Comparison of ENCODE assay signal across 24 cellular contexts in genomic region chr7:130022115-130022514, GRCh38.
"Had no signal": no experiment of that assay in that cellular context is flagged by ENCODE, and none has a peak within 500 bp of the region (broad histone marks: within the 10 kb centered on the region; RNA-seq: fewer than 3 reads in every experiment).

No MANE protein-coding gene starts in this region.

- H3K27me3 Mint-ChIP-seq: activated naive CD8-positive, alpha-beta T cell treated with anti-CD3 and anti-CD28 coated beads for 36 hours; activated T-helper 17 cell treated with anti-CD3 and anti-CD28 coated beads, Interleukin-2, amount 50 U/mL, for 72 hours; natural killer cell treated with Interleukin-12 subunit alpha and Interleukin-12 subunit beta and Interleukin-15 and Interleukin-18, amount 100 ng/mL, for 72 hours; stimulated activated naive CD8-positive, alpha-beta T cell treated with anti-CD3 and anti-CD28 coated beads, Interleukin-15, Interleukin-2, amounts not matched to agents 100 ng/mL and 50 ng/mL, for 24 hours had no signal

- DNase-seq: activated CD4-positive, alpha-beta T cell treated with anti-CD3 and anti-CD28 coated beads for 1 hour; activated CD4-positive, alpha-beta T cell treated with anti-CD3 and anti-CD28 coated beads, Interleukin-2, amount 50 U/mL, for 1 hour; activated naive CD4-positive, alpha-beta T cell treated with Interleukin-2 at 50 U/mL for 16 hours; activated naive CD8-positive, alpha-beta T cell treated with anti-CD3 and anti-CD28 coated beads for 36 hours; activated T-cell treated with anti-CD3 and anti-CD28 coated beads, Interleukin-2, amount 50 U/mL, for 1 hour; amniotic stem cell; endodermal cell; esophagus squamous epithelium; kidney; mammary epithelial cell; stimulated activated CD4-positive, alpha-beta T cell treated with anti-CD3 and anti-CD28 coated beads, Interleukin-12 subunit alpha, Interleukin-12 subunit beta, amount 100 ng/mL, for 4 hours; stimulated activated CD4-positive, alpha-beta T cell treated with anti-CD3 and anti-CD28 coated beads, Interleukin-4, amount 100 ng/mL, for 4 hours; T-helper 1 cell; thyroid gland; upper lobe of right lung; WERI-Rb-1 had no signal

- H3K4me3 Mint-ChIP-seq: activated naive CD8-positive, alpha-beta T cell treated with anti-CD3 and anti-CD28 coated beads for 36 hours; activated T-helper 17 cell treated with anti-CD3 and anti-CD28 coated beads, Interleukin-2, amount 50 U/mL, for 72 hours; endodermal cell; mesothelial cell of epicardium; natural killer cell treated with Interleukin-12 subunit alpha and Interleukin-12 subunit beta and Interleukin-15 and Interleukin-18, amount 100 ng/mL, for 72 hours; stimulated activated naive CD8-positive, alpha-beta T cell treated with anti-CD3 and anti-CD28 coated beads, Interleukin-15, Interleukin-2, amounts not matched to agents 100 ng/mL and 50 ng/mL, for 24 hours had no signal

- H3K27ac Mint-ChIP-seq: activated naive CD8-positive, alpha-beta T cell treated with anti-CD3 and anti-CD28 coated beads for 36 hours; activated T-helper 17 cell treated with anti-CD3 and anti-CD28 coated beads, Interleukin-2, amount 50 U/mL, for 72 hours; endodermal cell; mesothelial cell of epicardium; natural killer cell treated with Interleukin-12 subunit alpha and Interleukin-12 subunit beta and Interleukin-15 and Interleukin-18, amount 100 ng/mL, for 72 hours; stimulated activated naive CD8-positive, alpha-beta T cell treated with anti-CD3 and anti-CD28 coated beads, Interleukin-15, Interleukin-2, amounts not matched to agents 100 ng/mL and 50 ng/mL, for 24 hours had no signal

- H3K9me3 ChIP-seq: breast epithelium, esophagus squamous epithelium, thyroid gland, upper lobe of right lung had no signal

- H3K27me3 ChIP-seq: breast epithelium, esophagus squamous epithelium, thyroid gland, upper lobe of right lung had no signal

- H3K4me1 Mint-ChIP-seq: activated naive CD8-positive, alpha-beta T cell treated with anti-CD3 and anti-CD28 coated beads for 36 hours; activated T-helper 17 cell treated with anti-CD3 and anti-CD28 coated beads, Interleukin-2, amount 50 U/mL, for 72 hours had no signal

- H3K4me1 ChIP-seq: breast epithelium, thyroid gland, upper lobe of right lung had no signal

- H3K27ac ChIP-seq: breast epithelium, coronary artery, esophagus squamous epithelium, parathyroid adenoma, thyroid gland, upper lobe of right lung, WERI-Rb-1 had no signal

- H3K9me3 Mint-ChIP-seq: activated naive CD8-positive, alpha-beta T cell treated with anti-CD3 and anti-CD28 coated beads for 36 hours; activated T-helper 17 cell treated with anti-CD3 and anti-CD28 coated beads, Interleukin-2, amount 50 U/mL, for 72 hours; endodermal cell; mesothelial cell of epicardium; natural killer cell treated with Interleukin-12 subunit alpha and Interleukin-12 subunit beta and Interleukin-15 and Interleukin-18, amount 100 ng/mL, for 72 hours; stimulated activated naive CD8-positive, alpha-beta T cell treated with anti-CD3 and anti-CD28 coated beads, Interleukin-15, Interleukin-2, amounts not matched to agents 100 ng/mL and 50 ng/mL, for 24 hours had no signal

- H3K4me3 ChIP-seq: breast epithelium, coronary artery, esophagus squamous epithelium, thyroid gland, upper lobe of right lung had no signal

- ATAC-seq: left lobe of liver; natural killer cell treated with Interleukin-12 subunit alpha and Interleukin-12 subunit beta and Interleukin-15 and Interleukin-18, amount 100 ng/mL, for 72 hours; upper lobe of right lung had no signal
